In the genomic region with DNA sequence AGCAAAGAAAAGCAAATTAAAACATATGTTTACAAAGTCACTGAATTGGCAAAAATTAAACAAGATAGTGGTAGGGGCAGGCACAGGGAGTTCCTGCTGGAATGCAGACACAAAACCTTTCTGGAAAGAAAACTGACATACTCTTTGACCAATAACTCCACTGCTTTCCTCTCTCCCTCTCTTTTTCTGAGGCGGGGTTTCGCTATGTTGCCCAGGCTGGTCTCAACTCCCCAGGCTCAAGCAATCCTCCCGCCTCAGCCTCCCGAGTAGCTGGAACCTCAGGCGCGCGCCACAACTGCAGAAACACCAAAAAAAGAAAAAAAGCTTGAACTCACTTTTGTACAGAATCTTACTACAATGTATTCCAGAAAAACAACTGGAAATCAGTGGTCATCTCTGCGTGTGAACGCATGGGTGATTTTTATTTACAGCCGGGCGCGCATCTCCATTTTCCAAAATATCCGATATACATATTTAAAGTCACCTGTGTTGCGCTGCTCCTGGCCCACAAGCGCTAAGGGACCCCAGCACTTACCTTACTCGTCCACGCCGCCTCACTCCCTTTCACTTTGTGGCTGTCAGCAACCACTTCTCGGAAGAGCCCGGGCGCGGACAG, we compare ENCODE assay signal across 8 cellular contexts.
DNase-seq lines count a peak whose midpoint lies in the region; ATAC-seq and TF ChIP-seq lines count a peak whose summit lies in the region.

No MANE protein-coding gene starts in this region.

- H3K27ac Mint-ChIP-seq in stimulated activated effector memory CD8-positive, alpha-beta T cell treated with anti-CD3 and anti-CD28 coated beads, Interleukin-12 subunit alpha, Interleukin-12 subunit beta, amount 100 ng/mL, for 72 hours = peak overlapping the region; percentile 98

- H3K9me3 Mint-ChIP-seq in stimulated activated effector memory CD8-positive, alpha-beta T cell treated with anti-CD3 and anti-CD28 coated beads, Interleukin-12 subunit alpha, Interleukin-12 subunit beta, amount 100 ng/mL, for 72 hours = no peaks in the 10 kb centered on the region

- peaks cover 58% of the 10 kb centered on the region for H3K4me1 Mint-ChIP-seq in stimulated activated effector memory CD8-positive, alpha-beta T cell treated with anti-CD3 and anti-CD28 coated beads, Interleukin-12 subunit alpha, Interleukin-12 subunit beta, amount 100 ng/mL, for 72 hours

- TF ChIP-seq CTCF in brain microvascular endothelial cell (IDR thresholded peaks at IDR 0.05; ENCODE audit: low read depth, low read length, missing control alignments) (no peak), GM13977 (IDR thresholded peaks at IDR 0.05; ENCODE audit: extremely low read depth, insufficient read depth, missing control alignments) (no peak)

- ATAC-seq in stimulated activated effector memory CD8-positive, alpha-beta T cell treated with anti-CD3 and anti-CD28 coated beads, Interleukin-12 subunit alpha, Interleukin-12 subunit beta, amount 100 ng/mL, for 72 hours = peak; percentile 52
- ATAC-seq in GM19455 (IDR thresholded peaks at IDR 0.05; ENCODE audit: unreplicated experiment) = no peak

- in situ Hi-C loops in brain microvascular endothelial cell (cut with HindIII; ENCODE audit: low pct_ligation_motif_present, low sequenced_read_pairs) (no loop called here), GM13977 (cut with MboI; ENCODE audit: low pct_unique_long_range_greater_than_20kb, low sequenced_read_pairs, unreplicated experiment) (no loop called here)

- peak overlapping the region; percentile 38 for H3K27ac ChIP-seq in brain microvascular endothelial cell

- H3K27me3 ChIP-seq in brain microvascular endothelial cell (replicated peaks) = no peaks in the 10 kb centered on the region

- H3K4me3 ChIP-seq in brain microvascular endothelial cell (ENCODE audit: low read depth, low read length) = peak overlapping the region; percentile 99

- peak; percentile 3 for DNase-seq in NCI-H345 treated with DMSO at 0.1 percent for 48 hours (lab: John Stamatoyannopoulos, UW; ENCODE audit: unreplicated experiment)
- DNase-seq in NCI-H345 (lab: John Stamatoyannopoulos, UW) = no peak
- DNase-seq in NCI-H146 (lab: John Stamatoyannopoulos, UW) = peak; percentile 7
- peak; percentile 50 for DNase-seq in brain microvascular endothelial cell
- DNase-seq in iris pigment epithelial cell (ENCODE audit: low read depth) = peak; percentile 79
- DNase-seq in stimulated activated effector memory CD8-positive, alpha-beta T cell treated with anti-CD3 and anti-CD28 coated beads, Interleukin-12 subunit alpha, Interleukin-12 subunit beta, amount 100 ng/mL, for 72 hours (ENCODE audit: low spot score in 2 of 2) = no peak
- DNase-seq in GM13977 (ENCODE audit: low spot score) = no peak

- peaks cover 24% of the 10 kb centered on the region for H3K36me3 ChIP-seq in brain microvascular endothelial cell (replicated peaks)

- peak overlapping the region; percentile 98 for H3K4me3 Mint-ChIP-seq in stimulated activated effector memory CD8-positive, alpha-beta T cell treated with anti-CD3 and anti-CD28 coated beads, Interleukin-12 subunit alpha, Interleukin-12 subunit beta, amount 100 ng/mL, for 72 hours

- H3K36me3 Mint-ChIP-seq in stimulated activated effector memory CD8-positive, alpha-beta T cell treated with anti-CD3 and anti-CD28 coated beads, Interleukin-12 subunit alpha, Interleukin-12 subunit beta, amount 100 ng/mL, for 72 hours = peaks cover 69% of the 10 kb centered on the region

Comparison
In these comparisons a context has a peak if more than half of its experiments do, and no peak if none do; other contexts are left out.
1. DNase-seq: peak in NCI-H345 treated with DMSO at 0.1 percent for 48 hours (single experiment), NCI-H146 (single experiment), brain microvascular endothelial cell (single experiment) and iris pigment epithelial cell (single experiment); none in NCI-H345 (single experiment), stimulated activated effector memory CD8-positive, alpha-beta T cell treated with anti-CD3 and anti-CD28 coated beads, Interleukin-12 subunit alpha, Interleukin-12 subunit beta, amount 100 ng/mL, for 72 hours (0 of 2) and GM13977 (single experiment).